ENCODE assay signal across 1 cellular context in genomic region chr4:56978750-56979303, GRCh38.
A peak's percentile ranks its signal among the peaks of the same experiment; 100 is the strongest.
TF ChIP-seq lines count a peak whose summit lies in the region.

Gene POLR2B (plus strand): TSS chr4:56978896. CDS start chr4:56978986, 90 bp downstream.

TF ChIP-seq in K562, 482 proteins besides CTCF, POLR2A, EP300 and RAD21 (continued from another document and continues in another):
- TF ChIP-seq MGA (IDR thresholded peaks at IDR 0.05), result no peak; the same call in 1 of the 2 replicates
- no peak for TF ChIP-seq U2AF1 (optimal IDR thresholded peaks at IDR 0.05; ENCODE audit: low read depth, low read length)
- peak; percentile 13; the same call in 1 of the 2 replicates for TF ChIP-seq SMARCE1 (IDR thresholded peaks at IDR 0.05)
- TF ChIP-seq CREB1 (IDR thresholded peaks at IDR 0.05), result no peak; the same call in 1 of the 2 replicates
- TF ChIP-seq CREB1 (CRISPR knock-in tag; IDR thresholded peaks at IDR 0.05), result peak; percentile 68; the same call in 1 of the 2 replicates
- peak; percentile 44; the same call in 1 of the 2 replicates for TF ChIP-seq ZNF431 (CRISPR knock-in tag; IDR thresholded peaks at IDR 0.05)
- peak; percentile 70; the same call in 1 of the 2 replicates for TF ChIP-seq ESRRA (IDR thresholded peaks at IDR 0.05; ENCODE audit: borderline replicate concordance, low read depth)
- peak; percentile 90 for TF ChIP-seq POLR2G (IDR thresholded peaks at IDR 0.05; ENCODE audit: low read depth, low read length)
- no peak for TF ChIP-seq ID3 (CRISPR knock-in tag; IDR thresholded peaks at IDR 0.05)
- no peak for TF ChIP-seq ID3 (tag; IDR thresholded peaks at IDR 0.05)
- peak; percentile 24; the same call in 1 of the 2 replicates for TF ChIP-seq MBD2 (IDR thresholded peaks at IDR 0.05; ENCODE audit: borderline replicate concordance, low read depth)
- 0 out of 2 replicates have a peak, but pooled peaks have one; percentile 12 for TF ChIP-seq TOE1 (IDR thresholded peaks at IDR 0.05; ENCODE audit: borderline replicate concordance)
- TF ChIP-seq TOE1 (CRISPR knock-in tag; IDR thresholded peaks at IDR 0.05; ENCODE audit: borderline replicate concordance, low read depth), result 0 out of 2 replicates have a peak, but pooled peaks have one; percentile 53
- TF ChIP-seq NKRF (IDR thresholded peaks at IDR 0.05; ENCODE audit: borderline replicate concordance), result peak; percentile 89
- TF ChIP-seq SMAD4 (CRISPR knock-in tag; conservative IDR thresholded peaks at IDR 0.05), result 0 out of 2 replicates have a peak, but pooled peaks have one; percentile 11
- TF ChIP-seq ELF1 (tag; IDR thresholded peaks at IDR 0.05), result peak; percentile 72
- TF ChIP-seq ZNF764 (CRISPR knock-in tag; IDR thresholded peaks at IDR 0.05; ENCODE audit: low read depth), result no peak
- 0 out of 2 replicates have a peak, but pooled peaks have one; percentile 17 for TF ChIP-seq ETV1 (tag; conservative IDR thresholded peaks at IDR 0.05; ENCODE audit: low read depth)
- peak; percentile 17 for TF ChIP-seq GTF2B (IDR thresholded peaks at IDR 0.05; ENCODE audit: extremely low read depth, insufficient read length)
- no peak for TF ChIP-seq ZNF76 (CRISPR knock-in tag; IDR thresholded peaks at IDR 0.05; ENCODE audit: borderline replicate concordance)
- TF ChIP-seq REST (CRISPR knock-in tag; IDR thresholded peaks at IDR 0.05; ENCODE audit: low read depth), result no peak
- TF ChIP-seq SUPT5H (IDR thresholded peaks at IDR 0.05), result peak; percentile 91
- TF ChIP-seq CBFB (CRISPR knock-in tag; IDR thresholded peaks at IDR 0.05), result no peak
- no peak for TF ChIP-seq THRB (CRISPR knock-in tag; conservative IDR thresholded peaks at IDR 0.05)
- TF ChIP-seq C11orf30 (IDR thresholded peaks at IDR 0.05; ENCODE audit: low read depth), result peak; percentile 64
- peak; percentile 47 for TF ChIP-seq TAF9B (IDR thresholded peaks at IDR 0.05; ENCODE audit: partially characterized antibody)
- 0 out of 2 replicates have a peak, but pooled peaks have one; percentile 47 for TF ChIP-seq NBN (IDR thresholded peaks at IDR 0.05; ENCODE audit: low read depth)
- TF ChIP-seq MTA1 (IDR thresholded peaks at IDR 0.05; ENCODE audit: borderline replicate concordance), result peak; percentile 92; the same call in 1 of the 2 replicates
- no peak for TF ChIP-seq ZNF707 (CRISPR knock-in tag; conservative IDR thresholded peaks at IDR 0.05)
- TF ChIP-seq BRF2 (IDR thresholded peaks at IDR 0.05; ENCODE audit: borderline replicate concordance, insufficient read depth, insufficient read length), result no peak
- TF ChIP-seq SIN3B (IDR thresholded peaks at IDR 0.05; ENCODE audit: low read depth), result peak; percentile 23; the same call in 1 of the 2 replicates
- peak; percentile 64 for TF ChIP-seq EP400 (IDR thresholded peaks at IDR 0.05)
- TF ChIP-seq STAT6 (CRISPR knock-in tag; IDR thresholded peaks at IDR 0.05), result no peak
- TF ChIP-seq KDM5B (IDR thresholded peaks at IDR 0.05; ENCODE audit: insufficient replicate concordance, low read depth, low read length), result peak; percentile 71
